Comparison of ENCODE assay signal across 18 cellular contexts in genomic region chr4:128589384-128589957, GRCh38.
DNase-seq lines count a peak whose midpoint lies in the region; ATAC-seq and TF ChIP-seq lines count a peak whose summit lies in the region.
"Had no signal": no experiment of that assay in that cellular context is flagged by ENCODE, and none has a peak within 500 bp of the region (broad histone marks: within the 10 kb centered on the region; RNA-seq: fewer than 3 reads in every experiment).

No MANE protein-coding gene starts in this region.

- CTCF ChIA-PET in WTC11 (lab: Charles Lee), result interaction anchor here (0.6 to 1.3 kb wide), 2 partner anchors 15 to 107 kb away, joined by 3 read pairs; no protein-coding TSS in a partner anchor
- CTCF ChIA-PET in PC-3 (lab: Charles Lee), result no interaction called here

- H3K4me1 Mint-ChIP-seq in GM23338 (peaks cover 13% of the 10 kb centered on the region), WTC11 (peaks cover 18% of the 10 kb centered on the region), nephron (peaks cover 27% of the 10 kb centered on the region)

- H3K4me2 ChIP-seq in GM23338 (no peak overlapping the region), PC-3 (ENCODE audit: low read length) (no peak overlapping the region)

- peaks cover 7% of the 10 kb centered on the region; the same call in 1 of the 2 replicates for H3K36me3 ChIP-seq in GM23338 (ENCODE audit: insufficient read depth)
- H3K36me3 ChIP-seq in thyroid gland, result no peaks in the 10 kb centered on the region
- no peaks in the 10 kb centered on the region for H3K36me3 ChIP-seq in PC-3 (ENCODE audit: low read depth, low read length)
- H3K36me3 ChIP-seq: BE2C had no signal

- H3K4me1 ChIP-seq in GM23338 (ENCODE audit: insufficient read depth), result peaks cover 6% of the 10 kb centered on the region; the same call in 1 of the 2 replicates
- H3K4me1 ChIP-seq in thyroid gland, result peaks cover 45 to 49% of the 10 kb centered on the region in 2 donors
- H3K4me1 ChIP-seq in PC-3 (ENCODE audit: insufficient read depth, low read length), result no peaks in the 10 kb centered on the region
- H3K4me1 ChIP-seq: BE2C had no signal

- H3K36me3 Mint-ChIP-seq in GM23338 (ENCODE audit: low read depth) (peaks cover 10% of the 10 kb centered on the region), WTC11 (peaks cover 11% of the 10 kb centered on the region), nephron (ENCODE audit: low read depth) (peaks cover 3% of the 10 kb centered on the region)

- ATAC-seq in GM23338 (no peak), WTC11 (no peak), PC-3 (no peak)

- H3K27me3 ChIP-seq in GM23338 (ENCODE audit: insufficient read depth) (no peaks in the 10 kb centered on the region), thyroid gland (no peaks in the 10 kb centered on the region), PC-3 (ENCODE audit: low read length) (no peaks in the 10 kb centered on the region)
- H3K27me3 ChIP-seq: BE2C, SJCRH30 had no signal

- no peaks in the 10 kb centered on the region for H4K20me1 ChIP-seq in GM23338 (replicated peaks; ENCODE audit: insufficient read depth)
- H4K20me1 ChIP-seq in PC-3 (ENCODE audit: low read length), result no peaks in the 10 kb centered on the region

- H3K9ac ChIP-seq in PC-3 (ENCODE audit: low read length), result no peak overlapping the region

- H3K27ac ChIP-seq in GM23338 (ENCODE audit: low read depth) (no peak overlapping the region), thyroid gland (peak overlapping the region; percentile 86 to 94 (median 91)), PC-3 (ENCODE audit: low read length) (no peak overlapping the region)
- H3K27ac ChIP-seq: SJCRH30 had no signal

- no peak for DNase-seq in GM23338 (ENCODE audit: low spot score)
- DNase-seq in WTC11 (ENCODE audit: low spot score), result no peak
- no peak for DNase-seq in thyroid gland
- DNase-seq in PC-3, result no peak
- DNase-seq in DMS79 treated with DMSO at 0.1 percent for 48 hours (lab: John Stamatoyannopoulos, UW), result no peak
- no peak for DNase-seq in superior temporal gyrus (ENCODE audit: extremely low spot score)
- DNase-seq: BE2C, DMS53, EL, GF-D8, KG1, NCI-H1092 treated with DMSO at 0.1 percent for 48 hours, NCI-H1436 treated with DMSO at 0.1 percent for 48 hours, NCI-H1930, NCI-H524 treated with DMSO at 0.1 percent for 48 hours, NCI-H82 had no signal

- peaks cover 12% of the 10 kb centered on the region; the same call in 1 of the 2 replicates for H3K9me2 ChIP-seq in GM23338 (ENCODE audit: insufficient read depth)
- H3K9me2 ChIP-seq in PC-3 (replicated peaks; ENCODE audit: low read length), result no peaks in the 10 kb centered on the region

- no peaks in the 10 kb centered on the region for H3F3A ChIP-seq in GM23338 (replicated peaks; ENCODE audit: low read depth)
- no peaks in the 10 kb centered on the region for H3F3A ChIP-seq in PC-3 (ENCODE audit: low read length, unreplicated experiment)

- 0 out of 2 replicates have a peak overlapping the region, but pooled peaks have one; percentile 69 for H2AFZ ChIP-seq in GM23338
- H2AFZ ChIP-seq in PC-3 (ENCODE audit: low read length), result no peak overlapping the region

- TF ChIP-seq POLR2A in thyroid gland (IDR thresholded peaks at IDR 0.05), result no peak

- peaks cover 11% of the 10 kb centered on the region for H3K9me3 Mint-ChIP-seq in GM23338
- H3K9me3 Mint-ChIP-seq in WTC11, result peaks cover 16% of the 10 kb centered on the region
- peaks cover 14% of the 10 kb centered on the region for H3K9me3 Mint-ChIP-seq in nephron

- H3K9me3 ChIP-seq in thyroid gland (no peaks in the 10 kb centered on the region), PC-3 (ENCODE audit: low read length) (no peaks in the 10 kb centered on the region)
- H3K9me3 ChIP-seq: BE2C had no signal

- no peak for TF ChIP-seq CTCF in GM23338 (conservative IDR thresholded peaks at IDR 0.05; ENCODE audit: low read depth in 2 of 2)
- TF ChIP-seq CTCF in WTC11 (IDR thresholded peaks at IDR 0.05), result no peak
- TF ChIP-seq CTCF in nephron (IDR thresholded peaks at IDR 0.05; ENCODE audit: unreplicated experiment in 3 of 3), result no peak
- TF ChIP-seq CTCF in thyroid gland (IDR thresholded peaks at IDR 0.05), result no peak
- TF ChIP-seq CTCF in PC-3 (conservative IDR thresholded peaks at IDR 0.05; ENCODE audit: low read depth, low read length), result no peak

- BruUV-seq in PC-3 (replicated peaks; lab: Mats Ljungman, UMichigan), result no TSS peak

- H3K4me3 ChIP-seq in GM23338 (no peak overlapping the region), thyroid gland (replicated peaks in 1 of 3) (no peak overlapping the region), PC-3 (ENCODE audit: low read length) (no peak overlapping the region)
- H3K4me3 ChIP-seq: SJCRH30 had no signal

- POLR2A ChIA-PET in WTC11 (lab: Charles Lee) (no interaction called here), PC-3 (lab: Charles Lee; ENCODE audit: unreplicated experiment) (no interaction called here)

- intact Hi-C loops in thyroid gland (cut with DNase I), result no loop called here
- intact Hi-C loops in PC-3 (cut with micrococcal nuclease), result no loop called here

- H3K79me2 ChIP-seq in GM23338 (replicated peaks; ENCODE audit: insufficient read depth), result no peaks in the 10 kb centered on the region
- no peaks in the 10 kb centered on the region for H3K79me2 ChIP-seq in PC-3 (ENCODE audit: low read length)

- 73 to 90% methylated on average over 4 of the region's 4 CpGs for WGBS in thyroid gland, 2 donors

- H3K27ac Mint-ChIP-seq in GM23338, result no peak overlapping the region
- no peak overlapping the region for H3K27ac Mint-ChIP-seq in WTC11
- peak overlapping the region; percentile 31 to 82 (median 73) for H3K27ac Mint-ChIP-seq in nephron

- H3K27me3 Mint-ChIP-seq in GM23338 (ENCODE audit: insufficient read depth, low read depth, poor library complexity) (peaks cover 7% of the 10 kb centered on the region), WTC11 (ENCODE audit: low read depth) (peaks cover 3% of the 10 kb centered on the region), nephron (ENCODE audit: low read depth) (no peaks in the 10 kb centered on the region)

- H3K4me3 Mint-ChIP-seq in GM23338 (no peak overlapping the region), WTC11 (no peak overlapping the region), nephron (no peak overlapping the region)

TF ChIP-seq in GM23338, 12 proteins besides CTCF, POLR2A, EP300 and RAD21 (continues in another document):
- no peak for TF ChIP-seq CREB1 (CRISPR knock-in tag; IDR thresholded peaks at IDR 0.05; ENCODE audit: low read depth)
- TF ChIP-seq STAT1 (IDR thresholded peaks at IDR 0.05; ENCODE audit: unreplicated experiment), result no peak
- no peak for TF ChIP-seq EZH2phosphoT487 (IDR thresholded peaks at IDR 0.05; ENCODE audit: unreplicated experiment)
- no peak for TF ChIP-seq EZH2 (IDR thresholded peaks at IDR 0.05; ENCODE audit: low read depth, unreplicated experiment)
- no peak for TF ChIP-seq NANOG (IDR thresholded peaks at IDR 0.05; ENCODE audit: borderline replicate concordance)

TF ChIP-seq in WTC11, 78 proteins besides CTCF, POLR2A, EP300 and RAD21:
- TF ChIP-seq GABPB1 (CRISPR knock-in tag; IDR thresholded peaks at IDR 0.05) (0 out of 2 replicates have a peak, but pooled peaks have one; percentile 13), PREB (CRISPR knock-in tag; IDR thresholded peaks at IDR 0.05; ENCODE audit: borderline replicate concordance) (no peak)

Comparison
In these comparisons a context has a peak if more than half of its experiments do, and no peak if none do; other contexts are left out.
1. H3K27ac ChIP-seq: peak in thyroid gland (3 of 3); none in GM23338 (single experiment) and PC-3 (single experiment).
2. H3K27ac Mint-ChIP-seq: peak in nephron (3 of 3); none in GM23338 (single experiment) and WTC11 (single experiment).